ENCODE assay signal across 20 cellular contexts in the genomic region with DNA sequence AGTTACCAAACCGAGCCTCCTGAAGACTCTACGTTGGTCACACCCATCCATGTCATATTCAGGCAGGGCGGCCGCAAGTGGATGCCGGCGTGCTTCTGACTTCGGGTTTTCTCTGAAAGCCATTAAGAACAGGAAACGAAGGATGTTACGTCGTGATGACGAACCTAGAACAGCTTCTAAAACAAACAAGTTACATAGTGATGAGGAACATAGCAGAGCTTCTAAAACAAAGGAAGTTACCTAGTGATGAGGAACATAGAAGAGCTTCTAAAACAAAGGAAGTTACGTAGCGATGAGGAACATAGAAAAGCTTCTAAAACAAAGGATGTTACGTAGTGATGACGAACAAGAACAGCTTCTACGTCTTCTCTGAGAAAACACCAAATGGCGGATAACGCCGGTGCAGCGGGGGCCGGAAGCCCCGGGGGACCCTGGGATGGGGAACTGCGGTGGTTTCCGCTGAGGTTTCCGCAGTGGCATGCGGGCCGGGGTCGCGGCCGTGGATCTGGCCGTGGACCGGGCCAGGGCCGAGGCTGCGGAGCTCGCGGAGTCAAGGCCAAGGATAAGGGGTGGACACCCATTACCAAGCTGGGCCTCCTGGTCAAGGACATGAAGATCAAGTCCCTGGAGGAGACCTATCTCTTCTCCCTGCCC.
DNase-seq lines count a peak whose midpoint lies in the region; ATAC-seq and TF ChIP-seq lines count a peak whose summit lies in the region.
"Had no signal": no experiment of that assay in that cellular context is flagged by ENCODE, and none has a peak within 500 bp of the region (broad histone marks: within the 10 kb centered on the region; RNA-seq: fewer than 3 reads in every experiment).

No MANE protein-coding gene starts in this region.

- no peak overlapping the region for H3K23ac ChIP-seq in mesenchymal stem cell (ENCODE audit: low read length in 2 of 2)

- H2BK120ac ChIP-seq in mesenchymal stem cell (ENCODE audit: low read depth, low read length), result no peak overlapping the region

- H3K4me2 ChIP-seq in HCT116 (ENCODE audit: low read length) (no peak overlapping the region), mesenchymal stem cell (ENCODE audit: low read length, poor library complexity, severe bottlenecking) (no peak overlapping the region)

- no TSS peak for BruUV-seq in HCT116 (replicated peaks; lab: Mats Ljungman, UMichigan)

- CTCF ChIA-PET in HCT116 (lab: Charles Lee), result interaction anchor here (1.0 to 1.8 kb wide), 2 partner anchors 25 to 234 kb away, joined by 3 to 5 read pairs; no protein-coding TSS in a partner anchor

- H3K27me3 Mint-ChIP-seq in CD14-positive monocyte (ENCODE audit: low read depth in 3 of 3), result no peaks in the 10 kb centered on the region
- H3K27me3 Mint-ChIP-seq in progenitor cell of endocrine pancreas, result no peaks in the 10 kb centered on the region
- H3K27me3 Mint-ChIP-seq: CD4-positive, alpha-beta memory T cell had no signal

- H4K91ac ChIP-seq in mesenchymal stem cell (ENCODE audit: low read length), result peak overlapping the region; percentile 76

- intact Hi-C loops in CD14-positive monocyte (cut with micrococcal nuclease), result loop anchor here (5.0 kb wide), 2 partner anchors 143 to 223 kb away; a partner anchor contains a TSS
- intact Hi-C loops in HCT116 (cut with micrococcal nuclease), result loop anchor here (5.0 kb wide), 1 partner anchor 248 kb away; no protein-coding TSS in a partner anchor

- H3K36me3 Mint-ChIP-seq in CD14-positive monocyte (no peaks in the 10 kb centered on the region), progenitor cell of endocrine pancreas (ENCODE audit: insufficient read depth) (no peaks in the 10 kb centered on the region)
- H3K36me3 Mint-ChIP-seq: CD4-positive, alpha-beta memory T cell had no signal

- DNase-seq in CD14-positive monocyte (ENCODE audit: low spot score) (no peak), HCT116 (ENCODE audit: low read depth, low spot score) (no peak), SKM-1 treated with dmso at 0.1 percent for 144 hours (lab: John Stamatoyannopoulos, UW; ENCODE audit: unreplicated experiment) (peak; percentile 51), mesenchymal stem cell (no peak), NCI-H1048 (lab: John Stamatoyannopoulos, UW) (no peak), progenitor cell of endocrine pancreas (ENCODE audit: low spot score, unreplicated experiment) (no peak), right atrium auricular region (ENCODE audit: low spot score) (no peak)
- no peak for DNase-seq in activated CD4-positive, alpha-beta T cell treated with anti-CD3 and anti-CD28 coated beads, Interleukin-2, amount 50 U/mL, for 4 hours
- DNase-seq: CD4-positive, alpha-beta memory T cell; DMS153; GM23248; H9; NCI-H1417; NCI-H1694 treated with DMSO at 0.1 percent for 48 hours; NCI-H2081 treated with DMSO at 0.1 percent for 48 hours; NCI-H446; NCI-H526; SHP77 had no signal

- no peak for TF ChIP-seq RAD21 in HCT116 (IDR thresholded peaks at IDR 0.05; ENCODE audit: low read depth)

- H4K8ac ChIP-seq in mesenchymal stem cell (ENCODE audit: low read length), result no peak overlapping the region

- H3K36me3 ChIP-seq in HCT116 (ENCODE audit: control insufficient read depth in 1 of 2, insufficient read depth in 2 of 2, low read length in 2 of 2) (no peaks in the 10 kb centered on the region), mesenchymal stem cell (ENCODE audit: control insufficient read depth in 1 of 2, insufficient read depth in 2 of 2, low read depth in 1 of 2, low read length in 2 of 2) (no peaks in the 10 kb centered on the region), right atrium auricular region (no peaks in the 10 kb centered on the region)

- H3K4me1 Mint-ChIP-seq in CD14-positive monocyte (peaks cover 23% of the 10 kb centered on the region), progenitor cell of endocrine pancreas (ENCODE audit: low read depth) (peaks cover 21% of the 10 kb centered on the region)
- H3K4me1 Mint-ChIP-seq: CD4-positive, alpha-beta memory T cell had no signal

- H3K27me3 ChIP-seq in HCT116 (ENCODE audit: insufficient read depth, low read length), result no peaks in the 10 kb centered on the region
- no peaks in the 10 kb centered on the region for H3K27me3 ChIP-seq in mesenchymal stem cell (ENCODE audit: control insufficient read depth in 1 of 2, insufficient read depth in 1 of 2, low read length in 2 of 2)
- no peaks in the 10 kb centered on the region for H3K27me3 ChIP-seq in right atrium auricular region

- H2BK5ac ChIP-seq in mesenchymal stem cell (ENCODE audit: low read depth, low read length, poor library complexity, severe bottlenecking), result no peak overlapping the region

- H3K9me2 ChIP-seq in HCT116 (ENCODE audit: insufficient read depth), result no peaks in the 10 kb centered on the region

- peak overlapping the region; percentile 56 to 91 (median 86) for H3K27ac Mint-ChIP-seq in CD14-positive monocyte
- H3K27ac Mint-ChIP-seq in progenitor cell of endocrine pancreas, result no peak overlapping the region
- H3K27ac Mint-ChIP-seq: CD4-positive, alpha-beta memory T cell had no signal

- H3K18ac ChIP-seq in mesenchymal stem cell (ENCODE audit: low read depth in 1 of 2, low read length in 2 of 2), result no peak overlapping the region

- H3K4me3 ChIP-seq in HCT116 (replicated peaks in 1 of 2; ENCODE audit: low read depth in 1 of 2, low read length in 2 of 2) (no peak overlapping the region), mesenchymal stem cell (ENCODE audit: insufficient read depth in 1 of 2, low read depth in 1 of 2, low read length in 2 of 2) (no peak overlapping the region), right atrium auricular region (no peak overlapping the region)
- H3K4me3 ChIP-seq: GM23248 had no signal

- POLR2A ChIA-PET in HCT116 (lab: Charles Lee), result no interaction called here

- 96% methylated on average over 33 of the region's 36 CpGs for WGBS in mesenchymal stem cell

- no peak overlapping the region for H2AK5ac ChIP-seq in mesenchymal stem cell (ENCODE audit: low read length, severe bottlenecking)

- H3K9ac ChIP-seq in HCT116 (ENCODE audit: low read length) (no peak overlapping the region), mesenchymal stem cell (ENCODE audit: low read length) (no peak overlapping the region)
- H3K9ac ChIP-seq: KMS-11 had no signal

- TF ChIP-seq CTCF in CD14-positive monocyte (IDR thresholded peaks at IDR 0.05) (no peak), HCT116 (IDR thresholded peaks at IDR 0.05 in 2 of 3, conservative IDR thresholded peaks at IDR 0.05 in 1 of 3; ENCODE audit: borderline replicate concordance in 1 of 3, insufficient read depth in 1 of 3, low read depth in 2 of 3, low read length in 2 of 3) (no peak), progenitor cell of endocrine pancreas (IDR thresholded peaks at IDR 0.05; ENCODE audit: unreplicated experiment) (no peak), right atrium auricular region (IDR thresholded peaks at IDR 0.05) (no peak)

- no peak for TF ChIP-seq POLR2A in HCT116 (IDR thresholded peaks at IDR 0.05; ENCODE audit: borderline replicate concordance, extremely low read depth, insufficient read depth, insufficient read length)

- no peaks in the 10 kb centered on the region for H4K20me1 ChIP-seq in HCT116 (ENCODE audit: insufficient read depth)

- no peaks in the 10 kb centered on the region for H3K79me2 ChIP-seq in HCT116 (ENCODE audit: insufficient read depth, low read length)

- ATAC-seq in HCT116, result no peak

- H3K4me1 ChIP-seq in HCT116 (ENCODE audit: control insufficient read depth in 1 of 2, insufficient read depth in 2 of 2, low read length in 2 of 2) (peaks cover 35 to 54% of the 10 kb centered on the region in 2 experiments), mesenchymal stem cell (ENCODE audit: control insufficient read depth, insufficient read depth, low read depth, low read length) (no peaks in the 10 kb centered on the region), right atrium auricular region (no peaks in the 10 kb centered on the region)

- peak overlapping the region; percentile 38; the same call in 1 of the 2 replicates for H3K27ac ChIP-seq in HCT116 (ENCODE audit: low read depth, low read length)
- H3K27ac ChIP-seq in mesenchymal stem cell (ENCODE audit: low read length, poor library complexity, severe bottlenecking), result no peak overlapping the region
- no peak overlapping the region for H3K27ac ChIP-seq in right atrium auricular region
- H3K27ac ChIP-seq: HL-60 had no signal

- H3K9me3 ChIP-seq in HCT116 (ENCODE audit: control insufficient read depth in 1 of 2, insufficient read depth in 1 of 2, low read depth in 1 of 2, low read length in 2 of 2) (no peaks in the 10 kb centered on the region), mesenchymal stem cell (ENCODE audit: control insufficient read depth, low read length) (peaks cover 12% of the 10 kb centered on the region), right atrium auricular region (no peaks in the 10 kb centered on the region)

- H3K4me3 Mint-ChIP-seq in CD14-positive monocyte (no peak overlapping the region), progenitor cell of endocrine pancreas (ENCODE audit: low read depth) (no peak overlapping the region)
- H3K4me3 Mint-ChIP-seq: CD4-positive, alpha-beta memory T cell; H9 had no signal

- H2BK12ac ChIP-seq in mesenchymal stem cell (ENCODE audit: low read length in 2 of 2), result peak overlapping the region in 1 of 2 experiments; percentile 15

- H3K9me3 Mint-ChIP-seq in CD14-positive monocyte, result peaks cover 0 to 7% (median 0%) of the 10 kb centered on the region in 7 donors
- peaks cover 2% of the 10 kb centered on the region for H3K9me3 Mint-ChIP-seq in progenitor cell of endocrine pancreas (ENCODE audit: low read depth)
- H3K9me3 Mint-ChIP-seq: CD4-positive, alpha-beta memory T cell; H9 had no signal

- H3K4ac ChIP-seq in mesenchymal stem cell (ENCODE audit: low read depth in 1 of 2, low read length in 2 of 2), result no peak overlapping the region

- RAD21 ChIA-PET in HCT116 (lab: Charles Lee; ENCODE audit: low non-redundant PET in 1 of 2, low total read pairs in 2 of 2, uncharacterized antibody in 2 of 2, unreplicated experiment in 2 of 2), result no interaction called here

- H2BK15ac ChIP-seq in mesenchymal stem cell (ENCODE audit: low read depth, poor library complexity, severe bottlenecking), result no peak overlapping the region

- H3K14ac ChIP-seq in mesenchymal stem cell (ENCODE audit: low read length in 2 of 2), result no peak overlapping the region

- H3K79me1 ChIP-seq in mesenchymal stem cell (replicated peaks; ENCODE audit: low read length, poor library complexity, severe bottlenecking), result no peaks in the 10 kb centered on the region

- H2AFZ ChIP-seq in HCT116 (ENCODE audit: low read depth, low read length, poor library complexity, severe bottlenecking), result no peak overlapping the region
- H2AFZ ChIP-seq in mesenchymal stem cell (ENCODE audit: low read depth, low read length), result no peak overlapping the region

TF ChIP-seq in HCT116, 20 proteins besides CTCF, POLR2A, EP300 and RAD21:
- no peak for TF ChIP-seq ZNF274 (IDR thresholded peaks at IDR 0.05; ENCODE audit: low read depth, low read length)
- TF ChIP-seq CBX3 (IDR thresholded peaks at IDR 0.05; ENCODE audit: low read depth), result no peak
- TF ChIP-seq FOSL1 (IDR thresholded peaks at IDR 0.05; ENCODE audit: low read depth), result no peak
- TF ChIP-seq TCF7L2 (IDR thresholded peaks at IDR 0.05; ENCODE audit: borderline replicate concordance, extremely low read depth, insufficient read depth, insufficient read length), result no peak
